20 cellular contexts compared by ENCODE assay signal in the genomic region with DNA sequence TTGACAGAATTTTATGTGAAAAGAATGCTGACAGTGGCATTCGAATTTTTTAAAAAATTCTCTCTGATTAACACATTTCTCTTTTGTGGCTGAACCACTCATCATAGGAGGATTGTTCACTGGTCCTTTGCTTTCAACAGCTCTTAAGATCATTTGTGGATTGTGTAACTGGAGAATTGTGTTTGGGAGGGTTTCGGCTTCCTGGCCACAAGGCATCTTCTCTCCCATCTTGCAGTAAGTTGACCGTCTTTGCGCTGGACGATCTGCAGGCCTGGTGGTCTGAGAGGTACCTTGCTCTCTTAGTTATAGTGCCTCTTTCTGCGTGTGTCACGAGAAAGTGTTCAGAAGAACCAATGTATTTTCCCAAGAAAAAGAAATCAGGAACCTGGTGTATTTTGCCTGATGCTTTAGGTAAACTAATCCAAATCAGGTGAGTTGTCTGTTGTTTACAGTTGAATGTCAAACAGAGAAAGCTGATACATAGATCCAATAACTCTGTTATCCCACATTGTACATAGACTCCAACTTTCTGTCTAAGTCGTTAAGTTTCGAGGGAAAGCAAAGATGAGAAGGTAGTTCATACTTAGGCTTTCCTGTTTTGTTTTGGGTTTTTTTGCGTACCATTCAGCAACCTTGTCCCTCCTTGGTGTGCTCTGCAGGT.
"Had no signal": no experiment of that assay in that cellular context is flagged by ENCODE, and none has a peak within 500 bp of the region (broad histone marks: within the 10 kb centered on the region; RNA-seq: fewer than 3 reads in every experiment).

No MANE protein-coding gene starts in this region.

- FAIRE-seq: keratinocyte, TTC549 had no signal

- H3K4me1 ChIP-seq: prostate gland had no signal

- ATAC-seq: body of pancreas; gastrocnemius medialis; left lung; mucosa of descending colon; sciatic nerve; stimulated activated naive CD8-positive, alpha-beta T cell treated with anti-CD3 and anti-CD28 coated beads, Interleukin-15, amount 100 ng/mL, for 72 hours had no signal

- DNase-seq: activated CD4-positive, alpha-beta T cell treated with anti-CD3 and anti-CD28 coated beads, Interleukin-2, amount 10 ng/mL, durations not matched to agents 24 days and 14 days; activated CD4-positive, CD25-positive, alpha-beta regulatory T cell; activated CD8-positive, alpha-beta memory T cell treated with anti-CD3 and anti-CD28 coated beads, Interleukin-2, amount 50 U/mL, for 48 hours; activated gamma-delta T cell treated with Interleukin-2 at 50 U/mL for 16 hours; amniotic stem cell; body of pancreas; central memory CD4-positive, alpha-beta T cell; cortex of kidney; effector CD4-positive, alpha-beta T cell; gastrocnemius medialis; left lung; mucosa of descending colon; occipital lobe; spleen; stimulated activated naive CD8-positive, alpha-beta T cell treated with anti-CD3 and anti-CD28 coated beads, Interleukin-15, amount 100 ng/mL, for 72 hours; T-helper 2 cell had no signal

- H3K36me3 ChIP-seq: gastrocnemius medialis, left lung, prostate gland, spleen had no signal

- H3K27me3 ChIP-seq: spleen had no signal

- H3K4me3 ChIP-seq: body of pancreas, gastrocnemius medialis, left lung, mucosa of descending colon, prostate gland, spleen had no signal

- H3K27ac ChIP-seq: body of pancreas, gastrocnemius medialis, left lung, prostate gland, spleen had no signal

- H3K9me3 ChIP-seq: gastrocnemius medialis, left lung, mucosa of descending colon, prostate gland, spleen had no signal
